Comparison of ENCODE assay signal across 32 cellular contexts in the genomic region with DNA sequence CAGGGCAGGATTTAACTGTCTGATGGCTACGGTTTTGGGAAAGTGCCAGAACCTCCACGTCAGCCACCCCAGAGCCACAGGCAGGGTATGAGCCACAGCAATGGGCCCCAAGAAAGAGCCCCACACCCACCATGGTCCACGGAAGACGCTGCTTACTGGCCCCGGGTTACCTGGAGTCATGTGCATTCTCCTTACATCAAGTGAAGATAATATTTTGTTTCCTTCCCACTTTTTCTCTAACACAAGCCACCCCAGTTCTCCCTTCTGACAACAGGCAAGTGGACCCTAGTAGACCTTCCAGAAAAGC.
"Had no signal": no experiment of that assay in that cellular context is flagged by ENCODE, and none has a peak within 500 bp of the region (broad histone marks: within the 10 kb centered on the region; RNA-seq: fewer than 3 reads in every experiment).

No MANE protein-coding gene starts in this region.

- FAIRE-seq: colon, endometrium, islet of Langerhans, pancreas had no signal

- H3K36me3 Mint-ChIP-seq: activated CD4-positive, alpha-beta memory T cell treated with anti-CD3 and anti-CD28 coated beads for 36 hours had no signal

- H3K27me3 Mint-ChIP-seq: activated CD4-positive, alpha-beta memory T cell treated with anti-CD3 and anti-CD28 coated beads for 36 hours; activated CD4-positive, alpha-beta T cell treated with anti-CD3 and anti-CD28 coated beads, Interleukin-2, amount 10 ng/mL, durations not matched to agents 24 days and 14 days; naive B cell had no signal

- H3K27ac Mint-ChIP-seq: activated CD4-positive, alpha-beta memory T cell treated with anti-CD3 and anti-CD28 coated beads for 36 hours; activated CD4-positive, alpha-beta T cell treated with anti-CD3 and anti-CD28 coated beads, Interleukin-2, amount 10 ng/mL, durations not matched to agents 24 days and 14 days had no signal

- H3K4me3 ChIP-seq: esophagus squamous epithelium, left lung, mucosa of descending colon, right atrium auricular region, smooth muscle cell, testis, transverse colon, vagina had no signal

- H3K9me3 ChIP-seq: esophagus squamous epithelium, left lung, mucosa of descending colon, pancreas, right atrium auricular region, testis, transverse colon, vagina had no signal

- H3K4me1 Mint-ChIP-seq: activated CD4-positive, alpha-beta T cell treated with anti-CD3 and anti-CD28 coated beads, Interleukin-2, amount 10 ng/mL, durations not matched to agents 24 days and 14 days had no signal

- DNase-seq: activated CD4-positive, alpha-beta memory T cell treated with anti-CD3 and anti-CD28 coated beads for 36 hours; activated CD4-positive, alpha-beta T cell treated with anti-CD3 and anti-CD28 coated beads, Interleukin-2, amount 10 ng/mL, durations not matched to agents 24 days and 14 days; activated CD4-positive, CD25-positive, alpha-beta regulatory T cell treated with anti-CD3 and anti-CD28 coated beads, Interleukin-2, amount 50 U/mL, for 72 hours; activated CD8-positive, alpha-beta memory T cell treated with anti-CD3 and anti-CD28 coated beads, Interleukin-2, amount 50 U/mL, for 4 hours; activated gamma-delta T cell treated with Interleukin-2 at 50 U/mL for 16 hours; activated naive CD4-positive, alpha-beta T cell treated with anti-CD3 and anti-CD28 coated beads, Interleukin-2, amount 50 U/mL, for 16 hours; activated T-cell treated with anti-CD3 and anti-CD28 coated beads, Interleukin-2, amount 50 U/mL, for 1 hour; amniotic stem cell; dermis blood vessel endothelial cell; effector CD8-positive, alpha-beta T cell; esophagus squamous epithelium; foreskin melanocyte; mucosa of descending colon; naive B cell; nucleus accumbens; stimulated activated CD4-positive, alpha-beta T cell treated with anti-CD3 and anti-CD28 coated beads, Interleukin-1b, Interleukin-23, amount 100 ng/mL, for 48 hours; stimulated activated CD4-positive, alpha-beta T cell treated with anti-CD3 and anti-CD28 coated beads, Interleukin-4, amount 100 ng/mL, for 4 hours; stimulated activated CD8-positive, alpha-beta memory T cell treated with anti-CD3 and anti-CD28 coated beads, Interleukin-4, amount 100 ng/mL, for 48 hours; stimulated activated naive CD4-positive, alpha-beta T cell; T-helper 2 cell; testis; transverse colon had no signal

- H3K9me3 Mint-ChIP-seq: activated CD4-positive, alpha-beta memory T cell treated with anti-CD3 and anti-CD28 coated beads for 36 hours; activated CD4-positive, alpha-beta T cell treated with anti-CD3 and anti-CD28 coated beads, Interleukin-2, amount 10 ng/mL, durations not matched to agents 24 days and 14 days; naive B cell; neural crest cell had no signal

- H3K36me3 ChIP-seq: esophagus squamous epithelium, left lung, pancreas, right atrium auricular region, transverse colon, vagina had no signal

- H3K4me1 ChIP-seq: right atrium auricular region, testis, transverse colon, vagina had no signal

- H3K27ac ChIP-seq: epithelial cell of prostate, esophagus squamous epithelium, left lung, right atrium auricular region, testis, transverse colon, vagina had no signal

- H3K4me3 Mint-ChIP-seq: activated CD4-positive, alpha-beta memory T cell treated with anti-CD3 and anti-CD28 coated beads for 36 hours; activated CD4-positive, alpha-beta T cell treated with anti-CD3 and anti-CD28 coated beads, Interleukin-2, amount 10 ng/mL, durations not matched to agents 24 days and 14 days; neural crest cell had no signal

- ATAC-seq: left lung had no signal

- H3K27me3 ChIP-seq: esophagus squamous epithelium, left lung, pancreas, right atrium auricular region, testis, transverse colon, vagina had no signal
